Comparison of ENCODE assay signal across 1 cellular context in genomic region chr7:138161600-138162081, GRCh38.
TF ChIP-seq lines count a peak whose summit lies in the region.

No MANE protein-coding gene starts in this region.

TF ChIP-seq in GM23338, 12 proteins besides CTCF, POLR2A, EP300 and RAD21 (continued from another document):
- TF ChIP-seq ZNF462 (CRISPR knock-in tag; IDR thresholded peaks at IDR 0.05) = no peak
- no peak for TF ChIP-seq EZH2 (IDR thresholded peaks at IDR 0.05; ENCODE audit: low read depth, unreplicated experiment)
- TF ChIP-seq EZH2phosphoT487 (IDR thresholded peaks at IDR 0.05; ENCODE audit: unreplicated experiment) = no peak
